ENCODE assay signal across 9 cellular contexts in genomic region chr4:89586864-89587263, GRCh38.
DNase-seq lines count a peak whose midpoint lies in the region; ATAC-seq and TF ChIP-seq lines count a peak whose summit lies in the region.
"Had no signal": no experiment of that assay in that cellular context is flagged by ENCODE, and none has a peak within 500 bp of the region (broad histone marks: within the 10 kb centered on the region; RNA-seq: fewer than 3 reads in every experiment).

No MANE protein-coding gene starts in this region.

- H3K36me3 Mint-ChIP-seq in HFFc6 (ENCODE audit: low read depth) (no peaks in the 10 kb centered on the region), Calu3 (ENCODE audit: insufficient read depth, unreplicated experiment) (no peaks in the 10 kb centered on the region)

- H3K27ac Mint-ChIP-seq in HFFc6 (no peak overlapping the region), Calu3 (ENCODE audit: unreplicated experiment) (no peak overlapping the region)

- H3K4me3 Mint-ChIP-seq in HFFc6: no peak overlapping the region
- H3K4me3 Mint-ChIP-seq in Calu3 (ENCODE audit: low read depth, unreplicated experiment): no peak overlapping the region

- POLR2A ChIA-PET in BJ (lab: Charles Lee): no interaction called here

- H3K9me2 ChIP-seq in hepatocyte (replicated peaks; ENCODE audit: insufficient read depth): no peaks in the 10 kb centered on the region

- TF ChIP-seq CTCF in BJ (IDR thresholded peaks at IDR 0.05; ENCODE audit: insufficient read depth, low read depth, low read length): 0 out of 2 replicates have a peak, but pooled peaks have one; percentile 3
- TF ChIP-seq CTCF in HFFc6 (IDR thresholded peaks at IDR 0.05): peak; percentile 66
- TF ChIP-seq CTCF in hepatocyte (IDR thresholded peaks at IDR 0.05; ENCODE audit: poor library complexity): peak; percentile 35
- no peak for TF ChIP-seq CTCF in Calu3 (IDR thresholded peaks at IDR 0.05; ENCODE audit: unreplicated experiment)
- TF ChIP-seq CTCF in mucosa of descending colon (IDR thresholded peaks at IDR 0.05): no peak

- H3K4me3 ChIP-seq in BJ (ENCODE audit: low read depth, low read length) (no peak overlapping the region), hepatocyte (no peak overlapping the region), mucosa of descending colon (no peak overlapping the region)

- no peak for ATAC-seq in mucosa of descending colon

- no peaks in the 10 kb centered on the region for H3K36me3 ChIP-seq in BJ (ENCODE audit: control insufficient read depth, insufficient read depth, low read length)
- no peaks in the 10 kb centered on the region for H3K36me3 ChIP-seq in hepatocyte (replicated peaks; ENCODE audit: insufficient read depth, low read depth)
- no peaks in the 10 kb centered on the region for H3K36me3 ChIP-seq in mucosa of descending colon (ENCODE audit: low read depth)

- peaks cover 1% of the 10 kb centered on the region; the same call in 1 of the 2 replicates for H3K27me3 Mint-ChIP-seq in HFFc6 (ENCODE audit: insufficient read depth)
- H3K27me3 Mint-ChIP-seq in Calu3 (ENCODE audit: unreplicated experiment): no peaks in the 10 kb centered on the region

- no peak for DNase-seq in BJ (ENCODE audit: low read depth)
- DNase-seq in HFFc6: peak; percentile 8
- peak; percentile 1 for DNase-seq in SKM-1 (lab: John Stamatoyannopoulos, UW; ENCODE audit: unreplicated experiment)
- no peak for DNase-seq in hepatocyte (ENCODE audit: low spot score)
- DNase-seq in activated CD4-positive, alpha-beta T cell treated with anti-CD3 and anti-CD28 coated beads, Interleukin-2, amount 50 U/mL, for 48 hours: no peak
- no peak for DNase-seq in stimulated activated CD4-positive, alpha-beta T cell treated with anti-CD3 and anti-CD28 coated beads, Interleukin-4, amount 100 ng/mL, for 24 hours
- DNase-seq in Calu3: no peak
- DNase-seq in mucosa of descending colon: no peak
- DNase-seq: effector CD8-positive, alpha-beta T cell had no signal

- no peaks in the 10 kb centered on the region for H3K4me1 Mint-ChIP-seq in HFFc6 (ENCODE audit: low read depth)
- H3K4me1 Mint-ChIP-seq in Calu3 (ENCODE audit: low read depth, unreplicated experiment): no peaks in the 10 kb centered on the region

- no peak overlapping the region for H2AFZ ChIP-seq in hepatocyte

- H3K9me3 Mint-ChIP-seq in HFFc6 (no peaks in the 10 kb centered on the region), Calu3 (ENCODE audit: low read depth, unreplicated experiment) (no peaks in the 10 kb centered on the region)

- WGBS in hepatocyte (ENCODE audit: low lambda C conversion rate, missing lambda C conversion rate): 57% methylated on average over 2 of the region's 2 CpGs

- no peak overlapping the region for H3K27ac ChIP-seq in hepatocyte

- intact Hi-C loops in Calu3 (cut with micrococcal nuclease; ENCODE audit: unreplicated experiment): loop anchor here (10.0 kb wide), 1 partner anchor 102 kb away; no protein-coding TSS in a partner anchor
- intact Hi-C loops in mucosa of descending colon (cut with DNase I, micrococcal nuclease): no loop called here

- CTCF ChIA-PET in BJ (lab: Yijun Ruan, JAX): interaction anchor here (1.3 to 1.6 kb wide), 3 partner anchors 99 to 282 kb away, joined by 3 to 4 read pairs (median 3); no protein-coding TSS in a partner anchor
- CTCF ChIA-PET in Calu3 (lab: Charles Lee): interaction anchor here (0.9 to 1.0 kb wide), 2 partner anchors 54 to 101 kb away, joined by 3 read pairs; no protein-coding TSS in a partner anchor

- no TSS peak for BruUV-seq in Calu3 (replicated peaks; lab: Mats Ljungman, UMichigan)

- H3K79me2 ChIP-seq in hepatocyte: no peaks in the 10 kb centered on the region

- H3K27me3 ChIP-seq in BJ (ENCODE audit: control insufficient read depth, insufficient read depth, low read length): no peaks in the 10 kb centered on the region
- H3K27me3 ChIP-seq in hepatocyte: no peaks in the 10 kb centered on the region

- no peaks in the 10 kb centered on the region for H4K20me1 ChIP-seq in hepatocyte (ENCODE audit: insufficient read depth, poor library complexity, severe bottlenecking)

- H3K9me3 ChIP-seq in hepatocyte (ENCODE audit: low read depth): no peaks in the 10 kb centered on the region
- H3K9me3 ChIP-seq in mucosa of descending colon: no peaks in the 10 kb centered on the region

- H3K4me1 ChIP-seq in hepatocyte (ENCODE audit: insufficient read depth) (no peaks in the 10 kb centered on the region), mucosa of descending colon (ENCODE audit: low read depth) (no peaks in the 10 kb centered on the region)

- H3K4me2 ChIP-seq in hepatocyte: no peak overlapping the region

Comparison
In these comparisons a context has a peak if more than half of its experiments do, and no peak if none do; other contexts are left out.
1. DNase-seq: peak in HFFc6 (single experiment) and SKM-1 (single experiment); none in BJ (single experiment), hepatocyte (single experiment), activated CD4-positive, alpha-beta T cell treated with anti-CD3 and anti-CD28 coated beads, Interleukin-2, amount 50 U/mL, for 48 hours (0 of 2), stimulated activated CD4-positive, alpha-beta T cell treated with anti-CD3 and anti-CD28 coated beads, Interleukin-4, amount 100 ng/mL, for 24 hours (single experiment), Calu3 (single experiment) and mucosa of descending colon (0 of 3).
2. CTCF ChIP-seq: peak in BJ (single experiment), HFFc6 (single experiment) and hepatocyte (single experiment); none in Calu3 (single experiment) and mucosa of descending colon (single experiment).